In the genomic region with DNA sequence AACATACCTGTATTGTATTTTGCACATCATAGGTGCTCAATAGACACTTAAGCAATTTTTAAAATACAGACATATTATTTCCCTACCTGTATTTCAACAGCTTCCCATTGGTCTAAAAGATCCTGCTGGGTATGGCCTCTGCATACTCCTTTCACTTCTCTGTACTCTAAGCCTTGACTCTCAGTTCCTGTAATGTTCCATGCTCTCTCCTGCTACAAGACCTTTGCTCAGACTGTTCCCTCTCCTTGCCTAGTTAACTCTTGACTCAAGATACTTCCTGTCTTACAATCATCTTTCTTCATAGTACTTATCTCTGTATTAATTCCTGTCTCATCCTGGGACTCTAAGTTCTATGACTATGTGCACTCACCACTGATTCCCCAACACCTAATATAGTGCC, we compare ENCODE assay signal across 1 cellular context.
A peak's percentile ranks its signal among the peaks of the same experiment; 100 is the strongest.
TF ChIP-seq lines count a peak whose summit lies in the region.

No MANE protein-coding gene starts in this region.

TF ChIP-seq in GM12878, 131 proteins besides CTCF, POLR2A, EP300 and RAD21:
- TF ChIP-seq KAT2A (conservative IDR thresholded peaks at IDR 0.05; ENCODE audit: control insufficient read depth, low read depth, low read length): no peak
- no peak for TF ChIP-seq MEF2B (IDR thresholded peaks at IDR 0.05; ENCODE audit: partially characterized antibody, poor library complexity, severe bottlenecking)
- TF ChIP-seq IKZF2 (IDR thresholded peaks at IDR 0.05): peak; percentile 46 to 56; a peak in 2 of 4 replicates
- TF ChIP-seq SPI1 (IDR thresholded peaks at IDR 0.05; ENCODE audit: borderline replicate concordance, insufficient read depth, low read depth, low read length): peak; percentile 56; the same call in 1 of the 2 replicates
- no peak for TF ChIP-seq SREBF1 (IDR thresholded peaks at IDR 0.05; ENCODE audit: low read length)
- TF ChIP-seq IKZF1 (conservative IDR thresholded peaks at IDR 0.05): 0 out of 2 replicates have a peak, but pooled peaks have one; percentile 20
